In the genomic region with DNA sequence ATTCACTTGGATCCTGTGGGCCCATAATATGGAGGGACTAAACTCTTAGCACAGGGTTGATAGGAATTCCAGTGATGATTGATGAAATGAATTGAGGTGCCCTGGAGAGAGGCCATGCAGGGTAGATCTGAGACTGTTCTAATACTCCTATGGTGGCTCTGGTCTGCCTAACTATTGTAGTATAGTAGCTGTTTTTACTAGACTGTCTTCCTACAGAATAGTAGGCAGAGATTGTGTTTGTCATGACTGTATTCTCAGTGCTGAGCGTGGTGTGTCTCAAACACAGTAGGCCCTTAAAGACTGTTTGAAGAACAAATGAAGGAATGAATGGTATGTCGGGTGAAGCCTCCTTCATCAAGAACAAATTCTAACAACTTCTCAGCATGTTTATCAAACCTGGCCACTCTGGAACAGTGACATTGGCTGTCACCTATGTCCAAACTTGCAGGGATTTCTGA, we compare ENCODE assay signal across 8 cellular contexts.
DNase-seq lines count a peak whose midpoint lies in the region; ATAC-seq lines count a peak whose summit lies in the region.

No MANE protein-coding gene starts in this region.

- H3K4me3 Mint-ChIP-seq in naive thymus-derived CD8-positive, alpha-beta T cell = no peak overlapping the region
- no peak overlapping the region for H3K4me3 Mint-ChIP-seq in T-helper 2 cell treated with Interferon-gamma antibody and Interleukin-4, amounts not matched to agents 5 μg/mL and 100 μg/mL, for 36 hours

- ATAC-seq in GM18498 (IDR thresholded peaks at IDR 0.05; ENCODE audit: unreplicated experiment) = peak; percentile 13
- ATAC-seq in HG02852 (IDR thresholded peaks at IDR 0.05; ENCODE audit: unreplicated experiment) = peak; percentile 10
- ATAC-seq in naive thymus-derived CD8-positive, alpha-beta T cell = peak; percentile 11 to 25

- no peaks in the 10 kb centered on the region for H3K9me3 Mint-ChIP-seq in naive thymus-derived CD8-positive, alpha-beta T cell
- H3K9me3 Mint-ChIP-seq in T-helper 2 cell treated with Interferon-gamma antibody and Interleukin-4, amounts not matched to agents 5 μg/mL and 100 μg/mL, for 36 hours = no peaks in the 10 kb centered on the region

- H3K27me3 Mint-ChIP-seq in naive thymus-derived CD8-positive, alpha-beta T cell = peaks cover 0 to 3% (median 0%) of the 10 kb centered on the region in 5 donors
- no peaks in the 10 kb centered on the region for H3K27me3 Mint-ChIP-seq in T-helper 2 cell treated with Interferon-gamma antibody and Interleukin-4, amounts not matched to agents 5 μg/mL and 100 μg/mL, for 36 hours (ENCODE audit: low read depth)

- peak overlapping the region; percentile 61 for H3K27ac ChIP-seq in cingulate gyrus (ENCODE audit: low read depth, low read length)

- POLR2A ChIA-PET in naive thymus-derived CD8-positive, alpha-beta T cell (lab: Charles Lee) = interaction anchor here (0.6 to 1.0 kb wide), 2 partner anchors 109 to 665 kb away, joined by 3 read pairs; no protein-coding TSS in a partner anchor

- no peaks in the 10 kb centered on the region for H3K36me3 Mint-ChIP-seq in naive thymus-derived CD8-positive, alpha-beta T cell
- H3K36me3 Mint-ChIP-seq in T-helper 2 cell treated with Interferon-gamma antibody and Interleukin-4, amounts not matched to agents 5 μg/mL and 100 μg/mL, for 36 hours (ENCODE audit: low read depth) = no peaks in the 10 kb centered on the region

- DNase-seq in naive thymus-derived CD8-positive, alpha-beta T cell = no peak
- DNase-seq in NCI-H2029 (lab: John Stamatoyannopoulos, UW) = no peak
- no peak for DNase-seq in germinal center (ENCODE audit: low spot score)
- DNase-seq in activated CD8-positive, alpha-beta memory T cell treated with anti-CD3 and anti-CD28 coated beads, Interleukin-2, amount 50 U/mL, for 48 hours = no peak
- DNase-seq in T-helper 2 cell treated with Interferon-gamma antibody and Interleukin-4, amounts not matched to agents 5 μg/mL and 100 μg/mL, for 36 hours (ENCODE audit: low spot score) = no peak

- peaks cover 0 to 5% (median under 1%) of the 10 kb centered on the region in 4 donors for H3K4me1 Mint-ChIP-seq in naive thymus-derived CD8-positive, alpha-beta T cell
- peaks cover 10% of the 10 kb centered on the region for H3K4me1 Mint-ChIP-seq in T-helper 2 cell treated with Interferon-gamma antibody and Interleukin-4, amounts not matched to agents 5 μg/mL and 100 μg/mL, for 36 hours (ENCODE audit: low read depth)

- no peak overlapping the region for H3K27ac Mint-ChIP-seq in naive thymus-derived CD8-positive, alpha-beta T cell
- no peak overlapping the region for H3K27ac Mint-ChIP-seq in T-helper 2 cell treated with Interferon-gamma antibody and Interleukin-4, amounts not matched to agents 5 μg/mL and 100 μg/mL, for 36 hours
